ENCODE assay signal across 16 cellular contexts in genomic region chr9:129121483-129121882, GRCh38. TPM values are rescaled to one million over a fixed set of nuclear protein-coding genes. Genes with fewer than 3 reads are reported as not detected.
DNase-seq lines count a peak whose midpoint lies in the region; ATAC-seq and TF ChIP-seq lines count a peak whose summit lies in the region.
"Had no signal": no experiment of that assay in that cellular context is flagged by ENCODE, and none has a peak within 500 bp of the region (broad histone marks: within the 10 kb centered on the region; RNA-seq: fewer than 3 reads in every experiment).

No MANE protein-coding gene starts in this region.

- DNase-seq in A673 (ENCODE audit: low spot score) = peak; percentile 40
- peak in 5 of 10 donors; percentile 45 to 76 (median 61) for DNase-seq in dorsolateral prefrontal cortex
- peak; percentile 96 for DNase-seq in myocyte (ENCODE audit: low read depth)
- no peak for DNase-seq in left ventricle myocardium inferior
- no peak for DNase-seq in retina
- no peak for DNase-seq in activated CD8-positive, alpha-beta memory T cell treated with anti-CD3 and anti-CD28 coated beads, Interleukin-2, amount 50 U/mL, for 48 hours
- DNase-seq: activated CD4-positive, alpha-beta memory T cell treated with anti-CD3 and anti-CD28 coated beads, Interleukin-2, amount 10 ng/mL, durations not matched to agents 7 days and 5 days; KG1; mucosa of descending colon; NCI-H1436; pancreas; stimulated activated CD4-positive, alpha-beta T cell treated with anti-CD3 and anti-CD28 coated beads, Interleukin-12 subunit alpha, Interleukin-12 subunit beta, amount 100 ng/mL, for 4 hours had no signal

- CTCF ChIA-PET in A673 (lab: Charles Lee) = no interaction called here

- H3K4me3 ChIP-seq in A673 (ENCODE audit: low read depth, low read length, poor library complexity, severe bottlenecking) (no peak overlapping the region), dorsolateral prefrontal cortex (no peak overlapping the region), left ventricle myocardium inferior (no peak overlapping the region)
- H3K4me3 ChIP-seq: mucosa of descending colon, pancreas, thoracic aorta had no signal

- intact Hi-C loops in A673 (cut with micrococcal nuclease; ENCODE audit: unreplicated experiment) (no loop called here), dorsolateral prefrontal cortex (cut with DNase I) (no loop called here), left ventricle myocardium inferior (cut with micrococcal nuclease) (no loop called here)

- peak; percentile 79 for ATAC-seq in SK-N-SH treated with all-trans-retinoic acid at 6 μM for 48 hours
- no peak for ATAC-seq in GM21528 (IDR thresholded peaks at IDR 0.05; ENCODE audit: low FRiP score, unreplicated experiment)
- ATAC-seq: mucosa of descending colon, pancreas had no signal

- no peaks in the 10 kb centered on the region for H3K9me3 ChIP-seq in A673 (ENCODE audit: low read depth, low read length, poor library complexity, severe bottlenecking)
- no peaks in the 10 kb centered on the region for H3K9me3 ChIP-seq in left ventricle myocardium inferior (replicated peaks)
- H3K9me3 ChIP-seq: mucosa of descending colon, pancreas, thoracic aorta had no signal

- TF ChIP-seq CTCF in A673 (conservative IDR thresholded peaks at IDR 0.05; ENCODE audit: low read depth, low read length) (no peak), dorsolateral prefrontal cortex (IDR thresholded peaks at IDR 0.05 in 54 of 56, conservative IDR thresholded peaks at IDR 0.05 in 2 of 56; ENCODE audit: low read depth in 1 of 56, partially characterized antibody in 56 of 56) (no peak), left ventricle myocardium inferior (IDR thresholded peaks at IDR 0.05; ENCODE audit: borderline replicate concordance) (no peak)

- H3K27ac ChIP-seq in A673 (ENCODE audit: low read depth, low read length, poor library complexity, severe bottlenecking) = no peak overlapping the region
- peak overlapping the region in 58 of 59 donors; percentile 12 to 87 (median 74) for H3K27ac ChIP-seq in dorsolateral prefrontal cortex
- no peak overlapping the region for H3K27ac ChIP-seq in left ventricle myocardium inferior (replicated peaks)
- H3K27ac ChIP-seq: HL-60, pancreas, thoracic aorta had no signal

- H3K36me3 ChIP-seq in A673 (ENCODE audit: insufficient read depth, low read length, poor library complexity, severe bottlenecking) (peaks cover 9% of the 10 kb centered on the region), left ventricle myocardium inferior (peaks cover 52% of the 10 kb centered on the region)

- H3K27me3 ChIP-seq in A673 (replicated peaks; ENCODE audit: insufficient read depth, low read depth, low read length, poor library complexity) = no peaks in the 10 kb centered on the region
- no peaks in the 10 kb centered on the region for H3K27me3 ChIP-seq in dorsolateral prefrontal cortex
- no peaks in the 10 kb centered on the region for H3K27me3 ChIP-seq in left ventricle myocardium inferior (ENCODE audit: low read depth)
- H3K27me3 ChIP-seq: pancreas had no signal

- H3K4me1 ChIP-seq in A673 (ENCODE audit: insufficient read depth, low read length, poor library complexity, severe bottlenecking) = peaks cover 4% of the 10 kb centered on the region
- H3K4me1 ChIP-seq in left ventricle myocardium inferior = no peaks in the 10 kb centered on the region
- H3K4me1 ChIP-seq: pancreas had no signal

- POLR2A ChIA-PET in A673 (lab: Charles Lee; ENCODE audit: low non-redundant PET) = no interaction called here

- no TSS peak for BruUV-seq in A673 (replicated peaks; lab: Mats Ljungman, UMichigan)

TF ChIP-seq in SK-N-SH treated with all-trans-retinoic acid at 6 μM for 48 hours, 23 proteins besides CTCF, POLR2A, EP300 and RAD21:
- TF ChIP-seq TOX (CRISPR knock-in tag; IDR thresholded peaks at IDR 0.05; ENCODE audit: borderline replicate concordance) = no peak
- no peak for TF ChIP-seq ZC3H10 (CRISPR knock-in tag; IDR thresholded peaks at IDR 0.05)
- TF ChIP-seq PPARA (CRISPR knock-in tag; IDR thresholded peaks at IDR 0.05; ENCODE audit: borderline replicate concordance) = no peak
- no peak for TF ChIP-seq TCF4 (CRISPR knock-in tag; IDR thresholded peaks at IDR 0.05; ENCODE audit: borderline replicate concordance)
- TF ChIP-seq ISL1 (CRISPR knock-in tag; IDR thresholded peaks at IDR 0.05) = no peak
- TF ChIP-seq ZFP3 (CRISPR knock-in tag; IDR thresholded peaks at IDR 0.05) = no peak
- no peak for TF ChIP-seq ZNF565 (CRISPR knock-in tag; conservative IDR thresholded peaks at IDR 0.05; ENCODE audit: low read depth)
- no peak for TF ChIP-seq ESRRG (CRISPR knock-in tag; IDR thresholded peaks at IDR 0.05)
- no peak for TF ChIP-seq ZNF70 (CRISPR knock-in tag; IDR thresholded peaks at IDR 0.05)
- TF ChIP-seq SNAI2 (CRISPR knock-in tag; IDR thresholded peaks at IDR 0.05) = no peak
- no peak for TF ChIP-seq OSR1 (CRISPR knock-in tag; IDR thresholded peaks at IDR 0.05)

RNA-seq across cellular contexts. Expression of gene PTPA, which starts 10.3 kb away (rescaled TPM):
- total RNA-seq in A673 (2021) (153 and 157 TPM in 2 replicates), dorsolateral prefrontal cortex (100 to 1,000 TPM; 149 to 296 (median 203) TPM), myocyte (99.5 and 144 TPM in 2 replicates), left ventricle myocardium inferior (162 TPM)
- 110 TPM for polyA plus RNA-seq in myocyte (2012)

RNA-seq across cellular contexts. Expression of gene CRAT, which starts 10.9 kb away (rescaled TPM):
- 10.1 and 16.2 TPM in 2 replicates for total RNA-seq in A673 (2021)
- total RNA-seq in dorsolateral prefrontal cortex = 10 to 100 TPM; 32.6 to 71.0 (median 47.5) TPM
- 87.3 and 102 TPM in 2 replicates for total RNA-seq in myocyte
- polyA plus RNA-seq in myocyte (2012) = 51.3 TPM
- 85.3 TPM for total RNA-seq in left ventricle myocardium inferior

RNA-seq across cellular contexts. Expression of gene DOLPP1, which starts 40.6 kb away (rescaled TPM):
- total RNA-seq in A673 (2021) = 30.2 and 30.4 TPM in 2 replicates
- total RNA-seq in dorsolateral prefrontal cortex = 10 to 100 TPM in 118 of 120 experiments, 1 to 10 TPM in 2; 9.9 to 26.6 (median 16.5) TPM
- 11.2 and 11.6 TPM in 2 replicates for total RNA-seq in myocyte
- polyA plus RNA-seq in myocyte (2012) = 12.3 TPM
- total RNA-seq in left ventricle myocardium inferior = 9.4 TPM

RNA-seq across cellular contexts. Expression of gene IER5L, which starts 56.6 kb away (rescaled TPM):
- total RNA-seq in A673 (2021) = 12.1 and 14.0 TPM in 2 replicates
- total RNA-seq in dorsolateral prefrontal cortex = 10 to 100 TPM in 102 of 120 experiments, 1 to 10 TPM in 18; 4.7 to 34.0 (median 13.8) TPM
- total RNA-seq in myocyte = 27.9 and 38.4 TPM in 2 replicates
- polyA plus RNA-seq in myocyte (2012) = 14.9 TPM
- 3.8 TPM for total RNA-seq in left ventricle myocardium inferior

Comparison
In these comparisons a context has a peak if more than half of its experiments do, and no peak if none do; other contexts are left out.
1. DNase-seq: peak in A673 (single experiment) and myocyte (single experiment); none in left ventricle myocardium inferior (single experiment), retina (single experiment) and activated CD8-positive, alpha-beta memory T cell treated with anti-CD3 and anti-CD28 coated beads, Interleukin-2, amount 50 U/mL, for 48 hours (single experiment).
2. H3K27ac ChIP-seq: peak in dorsolateral prefrontal cortex (58 of 59); none in A673 (single experiment) and left ventricle myocardium inferior (single experiment).